Comparison of ENCODE assay signal across 20 cellular contexts in the genomic region with DNA sequence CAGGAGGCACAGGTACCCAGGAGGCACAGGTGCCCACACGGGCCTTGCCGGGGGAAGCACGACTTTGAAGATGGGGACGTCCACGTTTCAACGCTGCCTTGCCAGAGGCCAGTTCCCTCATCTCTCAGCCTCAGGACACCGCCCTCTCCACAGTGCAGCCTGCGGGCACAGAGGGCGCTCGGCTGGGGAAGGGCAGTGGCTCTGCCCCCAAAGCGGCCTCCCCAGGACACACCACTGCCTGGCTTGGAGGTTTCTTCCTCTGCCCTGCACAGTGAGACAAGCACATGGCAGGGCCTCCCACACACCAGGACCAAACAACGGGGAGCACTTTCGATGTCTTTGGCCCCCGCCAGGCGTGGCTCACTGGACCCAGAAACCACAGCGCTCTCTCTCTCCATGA.
DNase-seq lines count a peak whose midpoint lies in the region; ATAC-seq, FAIRE-seq and TF ChIP-seq lines count a peak whose summit lies in the region.
"Had no signal": no experiment of that assay in that cellular context is flagged by ENCODE, and none has a peak within 500 bp of the region (broad histone marks: within the 10 kb centered on the region; RNA-seq: fewer than 3 reads in every experiment).

No MANE protein-coding gene starts in this region.

- FAIRE-seq in kidney (lab: Jason Lieb, UNC) = no peak
- FAIRE-seq: GM12892 had no signal

- peaks cover 0 to 36% (median 0%) of the 10 kb centered on the region in 9 donors for H3K36me3 ChIP-seq in heart right ventricle
- no peaks in the 10 kb centered on the region for H3K36me3 ChIP-seq in kidney (ENCODE audit: control insufficient read depth in 1 of 2, insufficient read depth in 2 of 2, low read length in 2 of 2)
- H3K36me3 ChIP-seq: ovary, transverse colon had no signal

- TF ChIP-seq CTCF in heart right ventricle (IDR thresholded peaks at IDR 0.05) (no peak), kidney (IDR thresholded peaks at IDR 0.05; ENCODE audit: borderline replicate concordance, extremely low read depth, insufficient read depth) (no peak)

- no peaks in the 10 kb centered on the region for H3K27me3 ChIP-seq in heart right ventricle
- H3K27me3 ChIP-seq: ovary, SJSA1, transverse colon had no signal

- H3K4me3 ChIP-seq in heart right ventricle (no peak overlapping the region), kidney (ENCODE audit: low read length in 2 of 2) (no peak overlapping the region)
- H3K4me3 ChIP-seq: ovary, SJSA1, transverse colon had no signal

- peaks cover 32% of the 10 kb centered on the region for H3K4me1 Mint-ChIP-seq in activated CD4-positive, alpha-beta memory T cell treated with anti-CD3 and anti-CD28 coated beads, Interleukin-2, amount 10 ng/mL, durations not matched to agents 7 days and 5 days

- H3K27ac ChIP-seq in heart right ventricle = no peak overlapping the region
- H3K27ac ChIP-seq in kidney (ENCODE audit: low read depth in 2 of 2, low read length in 2 of 2) = no peak overlapping the region
- peak overlapping the region; percentile 35 for H3K27ac ChIP-seq in substantia nigra (ENCODE audit: low read depth, low read length, poor library complexity, severe bottlenecking)
- H3K27ac ChIP-seq: KMS-11, ovary, SJSA1, WERI-Rb-1 had no signal

- ATAC-seq in left ventricle myocardium superior (no peak), heart right ventricle (no peak)
- ATAC-seq: sciatic nerve had no signal

- H3K9me3 ChIP-seq in heart right ventricle (no peaks in the 10 kb centered on the region), kidney (ENCODE audit: control insufficient read depth in 1 of 2, low read length in 2 of 2) (no peaks in the 10 kb centered on the region)
- H3K9me3 ChIP-seq: ovary, SJSA1, transverse colon had no signal

- H3K9me3 Mint-ChIP-seq in activated CD4-positive, alpha-beta memory T cell treated with anti-CD3 and anti-CD28 coated beads, Interleukin-2, amount 10 ng/mL, durations not matched to agents 7 days and 5 days = no peaks in the 10 kb centered on the region

- CTCF ChIA-PET in activated CD4-positive, alpha-beta memory T cell treated with anti-CD3 and anti-CD28 coated beads, Interleukin-2, amount 10 ng/mL, durations not matched to agents 7 days and 5 days (lab: Charles Lee) = no interaction called here

- H3K27me3 Mint-ChIP-seq in activated CD4-positive, alpha-beta memory T cell treated with anti-CD3 and anti-CD28 coated beads, Interleukin-2, amount 10 ng/mL, durations not matched to agents 7 days and 5 days = no peaks in the 10 kb centered on the region

- peaks cover 13 to 71% (median 39%) of the 10 kb centered on the region in 9 donors for H3K4me1 ChIP-seq in heart right ventricle
- peaks cover 3 to 28% of the 10 kb centered on the region in 2 donors for H3K4me1 ChIP-seq in kidney (ENCODE audit: control insufficient read depth in 1 of 2, insufficient read depth in 1 of 2, low read depth in 1 of 2, low read length in 2 of 2)

- H3K36me3 Mint-ChIP-seq in activated CD4-positive, alpha-beta memory T cell treated with anti-CD3 and anti-CD28 coated beads, Interleukin-2, amount 10 ng/mL, durations not matched to agents 7 days and 5 days (ENCODE audit: low read depth) = peaks cover 58% of the 10 kb centered on the region

- no peak overlapping the region for H3K4me3 Mint-ChIP-seq in activated CD4-positive, alpha-beta memory T cell treated with anti-CD3 and anti-CD28 coated beads, Interleukin-2, amount 10 ng/mL, durations not matched to agents 7 days and 5 days

- peak overlapping the region; percentile 1 for H3K27ac Mint-ChIP-seq in activated CD4-positive, alpha-beta memory T cell treated with anti-CD3 and anti-CD28 coated beads, Interleukin-2, amount 10 ng/mL, durations not matched to agents 7 days and 5 days

- H3K9ac ChIP-seq in kidney (ENCODE audit: low read length in 2 of 2) = no peak overlapping the region
- H3K9ac ChIP-seq: KMS-11 had no signal

- POLR2A ChIA-PET in activated CD4-positive, alpha-beta memory T cell treated with anti-CD3 and anti-CD28 coated beads, Interleukin-2, amount 10 ng/mL, durations not matched to agents 7 days and 5 days (lab: Charles Lee) = no interaction called here

- 95% methylated on average over 16 of the region's 16 CpGs for WGBS in heart right ventricle, 2 donors

- DNase-seq in left ventricle myocardium superior (peak; percentile 22), heart right ventricle (no peak), kidney (peak; percentile 59), substantia nigra (lab: John Stamatoyannopoulos, UW) (no peak), NCI-H526 (lab: John Stamatoyannopoulos, UW) (no peak), Kasumi-1 (lab: John Stamatoyannopoulos, UW) (no peak), SW480 (ENCODE audit: low spot score) (no peak)
- DNase-seq in activated CD4-positive, alpha-beta memory T cell treated with anti-CD3 and anti-CD28 coated beads, Interleukin-2, amount 10 ng/mL, durations not matched to agents 7 days and 5 days = no peak
- DNase-seq: caudate nucleus; DMS79; GOT3; NCI-H187 treated with DMSO at 0.1 percent for 48 hours; ovary; stimulated activated naive CD4-positive, alpha-beta T cell; transverse colon; WERI-Rb-1 had no signal

- intact Hi-C loops in left ventricle myocardium superior (cut with micrococcal nuclease) = no loop called here
- intact Hi-C loops in heart right ventricle (cut with DNase I) = no loop called here
- intact Hi-C loops in kidney (cut with DNase I) = no loop called here

Comparison
In these comparisons a context has a peak if more than half of its experiments do, and no peak if none do; other contexts are left out.
1. DNase-seq: peak in left ventricle myocardium superior (single experiment) and kidney (single experiment); none in heart right ventricle (0 of 2), activated CD4-positive, alpha-beta memory T cell treated with anti-CD3 and anti-CD28 coated beads, Interleukin-2, amount 10 ng/mL, durations not matched to agents 7 days and 5 days (single experiment), substantia nigra (0 of 49), NCI-H526 (0 of 2), Kasumi-1 (0 of 2) and SW480 (single experiment).